ENCODE assay signal across 1 cellular context in genomic region chr11:46338636-46338987, GRCh38.
TF ChIP-seq lines count a peak whose summit lies in the region.

No MANE protein-coding gene starts in this region.

TF ChIP-seq in IMR-90, 13 proteins besides CTCF, POLR2A, EP300 and RAD21:
- TF ChIP-seq SMC3 (IDR thresholded peaks at IDR 0.05; ENCODE audit: low read depth, low read length): no peak
- TF ChIP-seq CEBPB (IDR thresholded peaks at IDR 0.05; ENCODE audit: low read depth, low read length): peak; percentile 24; the same call in 1 of the 2 replicates
